16 cellular contexts compared by ENCODE assay signal in the genomic region with DNA sequence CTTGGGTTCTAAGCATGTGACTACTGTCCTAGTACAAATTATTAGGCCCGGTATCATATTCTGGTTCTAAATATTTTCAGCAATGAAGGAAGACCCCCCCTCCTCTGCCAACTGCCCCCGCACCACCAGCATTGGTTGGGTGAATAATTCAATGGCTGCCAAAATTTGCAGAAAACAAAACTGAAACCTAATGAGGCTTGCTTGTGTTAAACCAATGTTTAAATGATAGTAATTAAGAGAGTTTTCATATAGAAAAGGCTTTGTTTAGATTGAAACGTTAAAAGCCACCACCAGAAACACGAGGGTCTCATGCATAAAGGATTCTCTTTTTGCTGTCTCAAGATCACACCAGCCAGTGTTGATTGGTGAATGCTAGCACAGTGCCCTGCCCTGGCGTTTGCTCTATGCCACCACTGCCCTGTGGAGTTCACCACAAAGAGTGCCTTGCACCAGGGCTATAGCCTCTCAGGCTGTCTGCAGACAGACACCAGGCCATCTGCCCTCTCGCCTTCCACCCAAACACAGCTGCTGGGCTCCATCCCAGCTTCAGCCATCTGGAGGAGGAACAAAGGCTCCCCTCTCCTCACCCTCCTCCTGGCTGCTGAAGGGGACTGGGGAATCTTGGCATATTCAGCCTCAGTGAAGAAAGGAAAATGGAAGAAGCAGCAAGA.
DNase-seq lines count a peak whose midpoint lies in the region; TF ChIP-seq lines count a peak whose summit lies in the region.
"Had no signal": no experiment of that assay in that cellular context is flagged by ENCODE, and none has a peak within 500 bp of the region (broad histone marks: within the 10 kb centered on the region; RNA-seq: fewer than 3 reads in every experiment).

No MANE protein-coding gene starts in this region.

- in situ Hi-C loops in GM13976 (cut with MboI; ENCODE audit: low sequenced_read_pairs, unreplicated experiment), result no loop called here
- in situ Hi-C loops in brain microvascular endothelial cell (cut with HindIII; ENCODE audit: low pct_ligation_motif_present, low sequenced_read_pairs), result no loop called here

- TF ChIP-seq CTCF in GM13976 (IDR thresholded peaks at IDR 0.05; ENCODE audit: borderline replicate concordance, control extremely low read depth, extremely low read depth, insufficient read depth, missing control alignments) (no peak), brain microvascular endothelial cell (IDR thresholded peaks at IDR 0.05; ENCODE audit: low read depth, low read length, missing control alignments) (no peak)

- no peak overlapping the region for H3K27ac ChIP-seq in brain microvascular endothelial cell
- H3K27ac ChIP-seq: parathyroid adenoma, SK-N-MC, vagina had no signal

- H3K4me3 ChIP-seq in brain microvascular endothelial cell (ENCODE audit: low read depth, low read length), result no peak overlapping the region
- H3K4me3 ChIP-seq: SK-N-MC, vagina had no signal

- H3K36me3 ChIP-seq in brain microvascular endothelial cell (replicated peaks), result no peaks in the 10 kb centered on the region
- H3K36me3 ChIP-seq: vagina had no signal

- no peaks in the 10 kb centered on the region for H3K27me3 ChIP-seq in brain microvascular endothelial cell (replicated peaks)
- H3K27me3 ChIP-seq: vagina had no signal

- DNase-seq in Ammon's horn (ENCODE audit: low spot score), result peak; percentile 95
- DNase-seq in NCI-H146 (lab: John Stamatoyannopoulos, UW), result peak; percentile 52
- peak; percentile 8 for DNase-seq in SK-N-DZ (ENCODE audit: low spot score)
- peak; percentile 71 for DNase-seq in inferior parietal cortex (ENCODE audit: extremely low spot score)
- DNase-seq in GM19238 (ENCODE audit: insufficient read length, low spot score), result no peak
- no peak for DNase-seq in GM13976 (ENCODE audit: low spot score)
- DNase-seq in brain microvascular endothelial cell, result no peak
- no peak for DNase-seq in islet precursor cell
- DNase-seq: cerebellar nuclear complex; DMS79 treated with DMSO at 0.1 percent for 48 hours; mesendoderm; NCI-H345; stimulated activated CD4-positive, alpha-beta T cell treated with anti-CD3 and anti-CD28 coated beads, Interleukin-2, amount 100 ng/mL, for 24 hours had no signal

Comparison
In these comparisons a context has a peak if more than half of its experiments do, and no peak if none do; other contexts are left out.
1. DNase-seq: peak in Ammon's horn (single experiment), NCI-H146 (single experiment), SK-N-DZ (single experiment) and inferior parietal cortex (single experiment); none in GM19238 (single experiment), GM13976 (single experiment), brain microvascular endothelial cell (single experiment) and islet precursor cell (single experiment).